Comparison of ENCODE assay signal across 8 cellular contexts in genomic region chr3:129180461-129180860, GRCh38. TPM values are rescaled to one million over a fixed set of nuclear protein-coding genes. Genes with fewer than 3 reads are reported as not detected.
DNase-seq lines count a peak whose midpoint lies in the region; ATAC-seq, FAIRE-seq and TF ChIP-seq lines count a peak whose summit lies in the region.

No MANE protein-coding gene starts in this region.

- peaks cover 47% of the 10 kb centered on the region for H4K20me1 ChIP-seq in keratinocyte (ENCODE audit: control insufficient read depth, extremely low read depth, insufficient read depth, low read length)

- H3K9ac ChIP-seq in keratinocyte (ENCODE audit: control insufficient read depth, extremely low read depth, insufficient read depth, low read length), result peak overlapping the region; percentile 99

- H3K4me1 ChIP-seq in keratinocyte (ENCODE audit: control insufficient read depth, extremely low read depth, insufficient read depth, low read length), result peaks cover 33% of the 10 kb centered on the region
- H3K4me1 ChIP-seq in foreskin keratinocyte, result peaks cover 19% of the 10 kb centered on the region

- H3K9me3 ChIP-seq in keratinocyte (ENCODE audit: control insufficient read depth, low read depth, low read length), result no peaks in the 10 kb centered on the region

- peaks cover 59% of the 10 kb centered on the region for H3K4me1 Mint-ChIP-seq in activated CD8-positive, alpha-beta memory T cell treated with anti-CD3 and anti-CD28 coated beads, Interleukin-2, amount 10 ng/mL, durations not matched to agents 7 days and 5 days
- peaks cover 59% of the 10 kb centered on the region for H3K4me1 Mint-ChIP-seq in activated T-helper 1 cell treated with anti-CD3 and anti-CD28 coated beads, Interleukin-12 subunit alpha, Interleukin-12 subunit beta, Interleukin-2, Interleukin-4 antibody, amounts not matched to agents 30 ng/mL and 10 ng/mL and 1 ng/mL, durations not matched to agents 14 hours and 24 hours and 36 hours (ENCODE audit: low read depth)

- no peaks in the 10 kb centered on the region for H3K27me3 ChIP-seq in keratinocyte (ENCODE audit: control insufficient read depth, extremely low read depth, insufficient read depth, low read length)
- no peaks in the 10 kb centered on the region for H3K27me3 ChIP-seq in foreskin keratinocyte

- no peaks in the 10 kb centered on the region for H3K27me3 Mint-ChIP-seq in activated CD8-positive, alpha-beta memory T cell treated with anti-CD3 and anti-CD28 coated beads, Interleukin-2, amount 10 ng/mL, durations not matched to agents 7 days and 5 days
- no peaks in the 10 kb centered on the region for H3K27me3 Mint-ChIP-seq in activated T-helper 1 cell treated with anti-CD3 and anti-CD28 coated beads, Interleukin-12 subunit alpha, Interleukin-12 subunit beta, Interleukin-2, Interleukin-4 antibody, amounts not matched to agents 30 ng/mL and 10 ng/mL and 1 ng/mL, durations not matched to agents 14 hours and 24 hours and 36 hours (ENCODE audit: insufficient read depth)

- peak overlapping the region; percentile 95 for H3K27ac Mint-ChIP-seq in activated CD8-positive, alpha-beta memory T cell treated with anti-CD3 and anti-CD28 coated beads, Interleukin-2, amount 10 ng/mL, durations not matched to agents 7 days and 5 days
- peak overlapping the region; percentile 40 for H3K27ac Mint-ChIP-seq in activated T-helper 1 cell treated with anti-CD3 and anti-CD28 coated beads, Interleukin-12 subunit alpha, Interleukin-12 subunit beta, Interleukin-2, Interleukin-4 antibody, amounts not matched to agents 30 ng/mL and 10 ng/mL and 1 ng/mL, durations not matched to agents 14 hours and 24 hours and 36 hours

- H3K4me3 Mint-ChIP-seq in activated CD8-positive, alpha-beta memory T cell treated with anti-CD3 and anti-CD28 coated beads, Interleukin-2, amount 10 ng/mL, durations not matched to agents 7 days and 5 days, result peak overlapping the region; percentile 87
- H3K4me3 Mint-ChIP-seq in activated T-helper 1 cell treated with anti-CD3 and anti-CD28 coated beads, Interleukin-12 subunit alpha, Interleukin-12 subunit beta, Interleukin-2, Interleukin-4 antibody, amounts not matched to agents 30 ng/mL and 10 ng/mL and 1 ng/mL, durations not matched to agents 14 hours and 24 hours and 36 hours, result peak overlapping the region; percentile 97

- DNase-seq in activated CD8-positive, alpha-beta memory T cell treated with anti-CD3 and anti-CD28 coated beads, Interleukin-2, amount 10 ng/mL, durations not matched to agents 7 days and 5 days, result no peak
- no peak for DNase-seq in activated CD8-positive, alpha-beta memory T cell treated with anti-CD3 and anti-CD28 coated beads, Interleukin-2, amount 50 U/mL, for 4 hours
- no peak for DNase-seq in activated T-helper 1 cell treated with anti-CD3 and anti-CD28 coated beads, Interleukin-12 subunit alpha, Interleukin-12 subunit beta, Interleukin-2, Interleukin-4 antibody, amounts not matched to agents 30 ng/mL and 10 ng/mL and 1 ng/mL, durations not matched to agents 14 hours and 24 hours and 36 hours (ENCODE audit: low spot score)
- no peak for DNase-seq in keratinocyte (ENCODE audit: low read depth, low spot score)
- no peak for DNase-seq in substantia nigra (lab: John Stamatoyannopoulos, UW)
- no peak for DNase-seq in foreskin keratinocyte
- DNase-seq in omental fat pad (ENCODE audit: low spot score), result no peak
- no peak for DNase-seq in NCI-H524 treated with DMSO at 0.1 percent for 48 hours (lab: John Stamatoyannopoulos, UW)

- no peak for ATAC-seq in activated CD8-positive, alpha-beta memory T cell treated with anti-CD3 and anti-CD28 coated beads, Interleukin-2, amount 10 ng/mL, durations not matched to agents 7 days and 5 days
- ATAC-seq in foreskin keratinocyte (no peak), omental fat pad (ENCODE audit: low FRiP score) (no peak)

- peak overlapping the region; percentile 60 for H3K4me2 ChIP-seq in keratinocyte (ENCODE audit: control insufficient read depth, extremely low read depth, insufficient read depth, low read depth, low read length)

- H3K36me3 Mint-ChIP-seq in activated CD8-positive, alpha-beta memory T cell treated with anti-CD3 and anti-CD28 coated beads, Interleukin-2, amount 10 ng/mL, durations not matched to agents 7 days and 5 days, result peaks cover 65% of the 10 kb centered on the region
- peaks cover 57% of the 10 kb centered on the region for H3K36me3 Mint-ChIP-seq in activated T-helper 1 cell treated with anti-CD3 and anti-CD28 coated beads, Interleukin-12 subunit alpha, Interleukin-12 subunit beta, Interleukin-2, Interleukin-4 antibody, amounts not matched to agents 30 ng/mL and 10 ng/mL and 1 ng/mL, durations not matched to agents 14 hours and 24 hours and 36 hours (ENCODE audit: low read depth)

- H3K9me3 Mint-ChIP-seq in activated CD8-positive, alpha-beta memory T cell treated with anti-CD3 and anti-CD28 coated beads, Interleukin-2, amount 10 ng/mL, durations not matched to agents 7 days and 5 days (ENCODE audit: low read depth), result no peaks in the 10 kb centered on the region
- no peaks in the 10 kb centered on the region for H3K9me3 Mint-ChIP-seq in activated T-helper 1 cell treated with anti-CD3 and anti-CD28 coated beads, Interleukin-12 subunit alpha, Interleukin-12 subunit beta, Interleukin-2, Interleukin-4 antibody, amounts not matched to agents 30 ng/mL and 10 ng/mL and 1 ng/mL, durations not matched to agents 14 hours and 24 hours and 36 hours

- peaks cover 11 to 30% of the 10 kb centered on the region in 2 experiments for H3K36me3 ChIP-seq in keratinocyte (ENCODE audit: control insufficient read depth in 2 of 2, extremely low read depth in 1 of 2, insufficient read depth in 2 of 2, low read length in 2 of 2)

- TF ChIP-seq CTCF in keratinocyte (optimal IDR thresholded peaks at IDR 0.05 in 1 of 3, IDR thresholded peaks at IDR 0.05 in 1 of 3, conservative IDR thresholded peaks at IDR 0.05 in 1 of 3; ENCODE audit: extremely low read depth in 1 of 3, insufficient read depth in 2 of 3, low read length in 3 of 3) (no peak), foreskin keratinocyte (conservative IDR thresholded peaks at IDR 0.05) (no peak), omental fat pad (IDR thresholded peaks at IDR 0.05) (no peak)

- H3K9me1 ChIP-seq in keratinocyte (ENCODE audit: control insufficient read depth, extremely low read depth, insufficient read depth, low read length), result peaks cover 4% of the 10 kb centered on the region

- CTCF ChIA-PET in activated CD8-positive, alpha-beta memory T cell treated with anti-CD3 and anti-CD28 coated beads, Interleukin-2, amount 10 ng/mL, durations not matched to agents 7 days and 5 days (lab: Charles Lee), result interaction anchor here (1.5 to 5.6 kb wide), 5 partner anchors 57 to 210 kb away, joined by 4 to 58 read pairs (median 5); partner anchors contain the start of gene COPG1

- peak overlapping the region; percentile 85 to 100 (median 92) for H3K4me3 ChIP-seq in keratinocyte (ENCODE audit: control insufficient read depth in 2 of 3, extremely low read depth in 1 of 3, insufficient read depth in 2 of 3, low read depth in 1 of 3, low read length in 3 of 3)

- no peak for FAIRE-seq in keratinocyte (lab: Jason Lieb, UNC)

- intact Hi-C loops in activated T-helper 1 cell treated with anti-CD3 and anti-CD28 coated beads, Interleukin-12 subunit alpha, Interleukin-12 subunit beta, Interleukin-2, Interleukin-4 antibody, amounts not matched to agents 30 ng/mL and 10 ng/mL and 1 ng/mL, durations not matched to agents 14 hours and 24 hours and 36 hours (cut with micrococcal nuclease), result loop anchor here (5.0 kb wide), 3 partner anchors 217 to 1712 kb away; partner anchors contain the start of genes ACAD9 and ATP2C1

- H3K27ac ChIP-seq in keratinocyte (ENCODE audit: control insufficient read depth, insufficient read depth, low read length) (peak overlapping the region; percentile 44), substantia nigra (ENCODE audit: low read depth, low read length, poor library complexity, severe bottlenecking) (peak overlapping the region; percentile 26), foreskin keratinocyte (no peak overlapping the region)

- peaks cover 97% of the 10 kb centered on the region for H3K79me2 ChIP-seq in keratinocyte (ENCODE audit: control insufficient read depth, insufficient read depth, low read length)

- H2AFZ ChIP-seq in keratinocyte (ENCODE audit: control insufficient read depth, low read length), result no peak overlapping the region

- dilution Hi-C loops in keratinocyte (cut with MboI; ENCODE audit: extremely low pct_ligation_motif_present, low sequenced_read_pairs), result no loop called here

RNA-seq across cellular contexts. Expression of gene CNBP, which starts 3.2 kb away (rescaled TPM):
- total RNA-seq in activated CD8-positive, alpha-beta memory T cell treated with anti-CD3 and anti-CD28 coated beads, Interleukin-2, amount 10 ng/mL, durations not matched to agents 7 days and 5 days, result 100 to 1,000 TPM; 270 to 330 TPM
- 408 and 425 TPM in 2 replicates for total RNA-seq in activated T-helper 1 cell treated with anti-CD3 and anti-CD28 coated beads, Interleukin-12 subunit alpha, Interleukin-12 subunit beta, Interleukin-2, Interleukin-4 antibody, amounts not matched to agents 30 ng/mL and 10 ng/mL and 1 ng/mL, durations not matched to agents 14 hours and 24 hours and 36 hours
- polyA plus RNA-seq in keratinocyte (310 to 388 TPM (median 385 TPM) in 3 replicates), foreskin keratinocyte (274 and 309 TPM in 2 replicates)
- polyA plus RNA-seq in keratinocyte (2011; ENCODE audit: low read depth), result 417 TPM
- polyA plus RNA-seq in keratinocyte (2011; cell fraction: cytosol; rRNA removed), result 331 and 428 TPM in 2 replicates
- 190 and 214 TPM in 2 replicates for polyA plus RNA-seq in keratinocyte (2011; cell fraction: nucleus; rRNA removed)
- polyA plus RNA-seq in keratinocyte (2012; ENCODE audit: low replicate concordance), result 290 and 449 TPM in 2 replicates
- polyA minus RNA-seq in keratinocyte, result 121 to 336 TPM (median 300 TPM) in 3 replicates
- 247 TPM for polyA minus RNA-seq in keratinocyte (2011; cell fraction: cytosol; rRNA and poly(A)+ RNA removed)
- 62.8 and 94.5 TPM in 2 replicates for polyA minus RNA-seq in keratinocyte (2011; cell fraction: nucleus; rRNA and poly(A)+ RNA removed)
- total RNA-seq in foreskin keratinocyte (330 and 340 TPM in 2 replicates), omental fat pad (100 to 1,000 TPM; 369 to 489 (median 433) TPM)

RNA-seq across cellular contexts. Expression of gene ISY1, which starts 19.6 kb away (rescaled TPM):
- 10 to 100 TPM; 44.4 to 75.9 TPM for total RNA-seq in activated CD8-positive, alpha-beta memory T cell treated with anti-CD3 and anti-CD28 coated beads, Interleukin-2, amount 10 ng/mL, durations not matched to agents 7 days and 5 days
- total RNA-seq in activated T-helper 1 cell treated with anti-CD3 and anti-CD28 coated beads, Interleukin-12 subunit alpha, Interleukin-12 subunit beta, Interleukin-2, Interleukin-4 antibody, amounts not matched to agents 30 ng/mL and 10 ng/mL and 1 ng/mL, durations not matched to agents 14 hours and 24 hours and 36 hours, result 72.3 and 75.4 TPM in 2 replicates
- polyA plus RNA-seq in keratinocyte (20.2 to 25.5 TPM (median 23.8 TPM) in 3 replicates), foreskin keratinocyte (29.6 and 34.7 TPM in 2 replicates)
- polyA plus RNA-seq in keratinocyte (2011; ENCODE audit: low read depth), result 24.5 TPM
- 19.9 and 23.7 TPM in 2 replicates for polyA plus RNA-seq in keratinocyte (2011; cell fraction: cytosol; rRNA removed)
- polyA plus RNA-seq in keratinocyte (2011; cell fraction: nucleus; rRNA removed), result 12.9 and 13.4 TPM in 2 replicates
- 16.6 and 23.1 TPM in 2 replicates for polyA plus RNA-seq in keratinocyte (2012; ENCODE audit: low replicate concordance)
- 10.2 to 27.2 TPM (median 17.6 TPM) in 3 replicates for polyA minus RNA-seq in keratinocyte
- 18.8 TPM for polyA minus RNA-seq in keratinocyte (2011; cell fraction: cytosol; rRNA and poly(A)+ RNA removed)
- polyA minus RNA-seq in keratinocyte (2011; cell fraction: nucleus; rRNA and poly(A)+ RNA removed), result 5.1 and 6.7 TPM in 2 replicates
- total RNA-seq in foreskin keratinocyte (28.3 and 31.4 TPM in 2 replicates), omental fat pad (10 to 100 TPM; 14.4 to 23.2 (median 17.0) TPM)

RNA-seq across cellular contexts. Expression of gene RAB43, which starts 58.9 kb away (rescaled TPM):
- total RNA-seq in activated CD8-positive, alpha-beta memory T cell treated with anti-CD3 and anti-CD28 coated beads, Interleukin-2, amount 10 ng/mL, durations not matched to agents 7 days and 5 days, result 10 to 100 TPM; 33.7 to 36.1 TPM
- 46.8 and 47.6 TPM in 2 replicates for total RNA-seq in activated T-helper 1 cell treated with anti-CD3 and anti-CD28 coated beads, Interleukin-12 subunit alpha, Interleukin-12 subunit beta, Interleukin-2, Interleukin-4 antibody, amounts not matched to agents 30 ng/mL and 10 ng/mL and 1 ng/mL, durations not matched to agents 14 hours and 24 hours and 36 hours
- polyA plus RNA-seq in keratinocyte (8.1 to 12.4 TPM (median 12.3 TPM) in 3 replicates), foreskin keratinocyte (5.9 and 7.8 TPM in 2 replicates)
- polyA plus RNA-seq in keratinocyte (2011; ENCODE audit: low read depth), result 0.91 TPM
- polyA plus RNA-seq in keratinocyte (2011; cell fraction: cytosol; rRNA removed), result 5.9 and 15.7 TPM in 2 replicates
- polyA plus RNA-seq in keratinocyte (2011; cell fraction: nucleus; rRNA removed), result 16.5 and 25.3 TPM in 2 replicates
- 4.6 and 20.7 TPM in 2 replicates for polyA plus RNA-seq in keratinocyte (2012; ENCODE audit: low replicate concordance)
- 13.8 to 33.9 TPM (median 14.7 TPM) in 3 replicates for polyA minus RNA-seq in keratinocyte
- 15.0 TPM for polyA minus RNA-seq in keratinocyte (2011; cell fraction: cytosol; rRNA and poly(A)+ RNA removed)
- polyA minus RNA-seq in keratinocyte (2011; cell fraction: nucleus; rRNA and poly(A)+ RNA removed), result 13.9 and 14.2 TPM in 2 replicates
- total RNA-seq in foreskin keratinocyte (13.5 and 19.3 TPM in 2 replicates), omental fat pad (10 to 100 TPM; 12.8 to 18.5 (median 16.3) TPM)
